In genomic region chr1:23421752-23422312, GRCh38 we compare ENCODE assay signal across 8 cellular contexts. TPM values are rescaled to one million over a fixed set of nuclear protein-coding genes. Genes with fewer than 3 reads are reported as not detected.
DNase-seq lines count a peak whose midpoint lies in the region; ATAC-seq and TF ChIP-seq lines count a peak whose summit lies in the region.

No MANE protein-coding gene starts in this region.

- H3K4me1 Mint-ChIP-seq in CD8-positive, alpha-beta T cell (ENCODE audit: low read depth) = peaks cover 36% of the 10 kb centered on the region

- H3K4me3 ChIP-seq in CD8-positive, alpha-beta T cell (ENCODE audit: low read depth, low read length) = no peak overlapping the region
- H3K4me3 ChIP-seq in fibroblast of mammary gland (ENCODE audit: control insufficient read depth, low read depth, low read length) = no peak overlapping the region

- ATAC-seq in CD8-positive, alpha-beta T cell = no peak
- ATAC-seq in GM21447 (IDR thresholded peaks at IDR 0.05; ENCODE audit: unreplicated experiment) (no peak), GM19455 (IDR thresholded peaks at IDR 0.05; ENCODE audit: unreplicated experiment) (no peak)

- H3K36me3 Mint-ChIP-seq in CD8-positive, alpha-beta T cell = peaks cover 9% of the 10 kb centered on the region

- H3K36me3 ChIP-seq in CD8-positive, alpha-beta T cell (ENCODE audit: insufficient read depth, low read length) = no peaks in the 10 kb centered on the region

- H3K4me1 ChIP-seq in CD8-positive, alpha-beta T cell (ENCODE audit: insufficient read depth, low read length) = peaks cover 32% of the 10 kb centered on the region

- no peak for TF ChIP-seq CTCF in CD8-positive, alpha-beta T cell (IDR thresholded peaks at IDR 0.05)
- peak; percentile 33 for TF ChIP-seq CTCF in fibroblast of mammary gland (conservative IDR thresholded peaks at IDR 0.05; ENCODE audit: control insufficient read depth, insufficient read depth, low read depth, low read length)

- H3K9me3 ChIP-seq in CD8-positive, alpha-beta T cell (ENCODE audit: low read length) = no peaks in the 10 kb centered on the region

- POLR2A ChIA-PET in CD8-positive, alpha-beta T cell (lab: Charles Lee) = interaction anchor here (1.2 to 2.0 kb wide), 5 partner anchors 12 to 77 kb away, joined by 3 to 12 read pairs (median 8); partner anchors contain the start of gene HNRNPR

- H3K9me3 Mint-ChIP-seq in CD8-positive, alpha-beta T cell = no peaks in the 10 kb centered on the region

- H3K4me3 Mint-ChIP-seq in CD8-positive, alpha-beta T cell = peak overlapping the region; percentile 89

- CTCF ChIA-PET in CD8-positive, alpha-beta T cell (lab: Charles Lee) = interaction anchor here (1.4 to 1.9 kb wide), 4 partner anchors 17 to 270 kb away, joined by 3 to 10 read pairs (median 4); partner anchors contain the start of gene RPL11

- intact Hi-C loops in CD8-positive, alpha-beta T cell (cut with DNase I, micrococcal nuclease) = loop anchor here in 1 of 2 experiments (1.0 to 5.0 kb wide), 2 partner anchors 54 to 120 kb away; no protein-coding TSS in a partner anchor

- peak overlapping the region; percentile 76 for H3K27ac Mint-ChIP-seq in CD8-positive, alpha-beta T cell

- peak overlapping the region; percentile 43 for H3K27ac ChIP-seq in CD8-positive, alpha-beta T cell (ENCODE audit: low read depth, low read length)

- H3K27me3 Mint-ChIP-seq in CD8-positive, alpha-beta T cell (ENCODE audit: low read depth) = peaks cover 3% of the 10 kb centered on the region

- no peaks in the 10 kb centered on the region for H3K27me3 ChIP-seq in CD8-positive, alpha-beta T cell (ENCODE audit: insufficient read depth, low read length)

- DNase-seq in CD8-positive, alpha-beta T cell = no peak
- DNase-seq in SHP77 treated with DMSO at 0.1 percent for 48 hours (lab: John Stamatoyannopoulos, UW) = peak; percentile 23
- DNase-seq in fibroblast of mammary gland (ENCODE audit: low read depth) = peak; percentile 80
- DNase-seq in pons (ENCODE audit: low spot score) = peak; percentile 55
- DNase-seq in activated gamma-delta T cell (lab: John Stamatoyannopoulos, UW) = no peak
- DNase-seq in OCI-M2 (lab: John Stamatoyannopoulos, UW; ENCODE audit: unreplicated experiment) = no peak

RNA-seq across cellular contexts. Expression of gene TCEA3, which starts 2.7 kb away (rescaled TPM):
- 10 to 100 TPM; 14.0 to 16.9 TPM for total RNA-seq in CD8-positive, alpha-beta T cell

RNA-seq across cellular contexts. Expression of gene ZNF436, which starts 52.2 kb away (rescaled TPM):
- total RNA-seq in CD8-positive, alpha-beta T cell = 1 to 10 TPM; 3.4 to 3.9 TPM

Comparison
In these comparisons a context has a peak if more than half of its experiments do, and no peak if none do; other contexts are left out.
1. DNase-seq: peak in SHP77 treated with DMSO at 0.1 percent for 48 hours (single experiment), fibroblast of mammary gland (single experiment) and pons (single experiment); none in CD8-positive, alpha-beta T cell (0 of 7), activated gamma-delta T cell (single experiment) and OCI-M2 (single experiment).